In genomic region chrX:3526749-3527148, GRCh38 we compare ENCODE assay signal across 17 cellular contexts.
"Had no signal": no experiment of that assay in that cellular context is flagged by ENCODE, and none has a peak within 500 bp of the region (broad histone marks: within the 10 kb centered on the region; RNA-seq: fewer than 3 reads in every experiment).

No MANE protein-coding gene starts in this region.

- H3K27me3 ChIP-seq: breast epithelium, stomach had no signal

- H3K9me3 ChIP-seq: breast epithelium, prostate gland, stomach, thoracic aorta had no signal

- H3K4me3 ChIP-seq: breast epithelium, dorsolateral prefrontal cortex, prostate gland, stomach, thoracic aorta had no signal

- H3K4me1 ChIP-seq: breast epithelium, prostate gland, stomach had no signal

- DNase-seq: activated B cell treated with CpG ODN at 0.5 μM for 24 hours; activated CD4-positive, alpha-beta T cell treated with anti-CD3 and anti-CD28 coated beads for 48 hours; activated CD8-positive, alpha-beta T cell treated with anti-CD3 and anti-CD28 coated beads for 36 hours; activated gamma-delta T cell; activated T-cell treated with anti-CD3 and anti-CD28 coated beads, Interleukin-2, amount 50 U/mL, for 48 hours; amygdala; dorsolateral prefrontal cortex; endodermal cell; erythroblast; hippocampal formation; mesendoderm; right cardiac atrium; stomach; T-helper 17 cell had no signal

- H3K36me3 ChIP-seq: breast epithelium, prostate gland, stomach, thoracic aorta had no signal

- H3K27ac ChIP-seq: dorsolateral prefrontal cortex, prostate gland, stomach, thoracic aorta had no signal
